8 cellular contexts compared by ENCODE assay signal in genomic region chr3:179929091-179929529, GRCh38.
A peak's percentile ranks its signal among the peaks of the same experiment; 100 is the strongest.
DNase-seq lines count a peak whose midpoint lies in the region; ATAC-seq and TF ChIP-seq lines count a peak whose summit lies in the region.

No MANE protein-coding gene starts in this region.

- H3K4me3 ChIP-seq in fibroblast of mammary gland (ENCODE audit: control insufficient read depth, low read depth, low read length): no peak overlapping the region

- H3K9me3 Mint-ChIP-seq in activated CD8-positive, alpha-beta memory T cell treated with anti-CD3 and anti-CD28 coated beads, Interleukin-2, amount 10 ng/mL, durations not matched to agents 7 days and 5 days (ENCODE audit: low read depth): no peaks in the 10 kb centered on the region
- H3K9me3 Mint-ChIP-seq in osteocyte (ENCODE audit: unreplicated experiment): no peaks in the 10 kb centered on the region

- H3K27ac Mint-ChIP-seq in activated CD8-positive, alpha-beta memory T cell treated with anti-CD3 and anti-CD28 coated beads, Interleukin-2, amount 10 ng/mL, durations not matched to agents 7 days and 5 days: no peak overlapping the region
- no peak overlapping the region for H3K27ac Mint-ChIP-seq in osteocyte (ENCODE audit: unreplicated experiment)

- DNase-seq in AG08395 (ENCODE audit: low spot score): peak; percentile 52
- peak; percentile 86 for DNase-seq in NCI-H69 (lab: John Stamatoyannopoulos, UW)
- peak; percentile 65 for DNase-seq in activated CD8-positive, alpha-beta memory T cell treated with anti-CD3 and anti-CD28 coated beads, Interleukin-2, amount 10 ng/mL, durations not matched to agents 7 days and 5 days
- peak; percentile 73 for DNase-seq in fibroblast of mammary gland (ENCODE audit: low read depth)
- DNase-seq in osteocyte (ENCODE audit: extremely low spot score, unreplicated experiment): no peak

- CTCF ChIA-PET in activated CD8-positive, alpha-beta memory T cell treated with anti-CD3 and anti-CD28 coated beads, Interleukin-2, amount 10 ng/mL, durations not matched to agents 7 days and 5 days (lab: Charles Lee): interaction anchor here (0.7 to 2.1 kb wide), 22 partner anchors 12 to 1231 kb away, joined by 3 to 12 read pairs (median 4); no protein-coding TSS in a partner anchor

- no peaks in the 10 kb centered on the region for H3K36me3 Mint-ChIP-seq in activated CD8-positive, alpha-beta memory T cell treated with anti-CD3 and anti-CD28 coated beads, Interleukin-2, amount 10 ng/mL, durations not matched to agents 7 days and 5 days
- no peaks in the 10 kb centered on the region for H3K36me3 Mint-ChIP-seq in osteocyte (ENCODE audit: unreplicated experiment)

- TF ChIP-seq CTCF in fibroblast of mammary gland (conservative IDR thresholded peaks at IDR 0.05; ENCODE audit: control insufficient read depth, insufficient read depth, low read depth, low read length): peak; percentile 87
- peak; percentile 80 for TF ChIP-seq CTCF in osteocyte (IDR thresholded peaks at IDR 0.05)

- no peak overlapping the region for H3K4me3 Mint-ChIP-seq in activated CD8-positive, alpha-beta memory T cell treated with anti-CD3 and anti-CD28 coated beads, Interleukin-2, amount 10 ng/mL, durations not matched to agents 7 days and 5 days
- no peak overlapping the region for H3K4me3 Mint-ChIP-seq in osteocyte (ENCODE audit: unreplicated experiment)

- ATAC-seq in GM18498 (IDR thresholded peaks at IDR 0.05; ENCODE audit: unreplicated experiment) (peak; percentile 76), HG03439 (IDR thresholded peaks at IDR 0.05; ENCODE audit: unreplicated experiment) (peak; percentile 67), HG03175 (IDR thresholded peaks at IDR 0.05; ENCODE audit: unreplicated experiment) (no peak)
- ATAC-seq in activated CD8-positive, alpha-beta memory T cell treated with anti-CD3 and anti-CD28 coated beads, Interleukin-2, amount 10 ng/mL, durations not matched to agents 7 days and 5 days: no peak

- H3K27me3 Mint-ChIP-seq in activated CD8-positive, alpha-beta memory T cell treated with anti-CD3 and anti-CD28 coated beads, Interleukin-2, amount 10 ng/mL, durations not matched to agents 7 days and 5 days: peaks cover 43% of the 10 kb centered on the region
- peaks cover 51% of the 10 kb centered on the region for H3K27me3 Mint-ChIP-seq in osteocyte (ENCODE audit: unreplicated experiment)

- peaks cover 1% of the 10 kb centered on the region for H3K4me1 Mint-ChIP-seq in activated CD8-positive, alpha-beta memory T cell treated with anti-CD3 and anti-CD28 coated beads, Interleukin-2, amount 10 ng/mL, durations not matched to agents 7 days and 5 days
- H3K4me1 Mint-ChIP-seq in osteocyte (ENCODE audit: unreplicated experiment): no peaks in the 10 kb centered on the region

Comparison
In these comparisons a context has a peak if more than half of its experiments do, and no peak if none do; other contexts are left out.
1. ATAC-seq: peak in GM18498 (single experiment) and HG03439 (single experiment); none in activated CD8-positive, alpha-beta memory T cell treated with anti-CD3 and anti-CD28 coated beads, Interleukin-2, amount 10 ng/mL, durations not matched to agents 7 days and 5 days (single experiment) and HG03175 (single experiment).